In the genomic region with DNA sequence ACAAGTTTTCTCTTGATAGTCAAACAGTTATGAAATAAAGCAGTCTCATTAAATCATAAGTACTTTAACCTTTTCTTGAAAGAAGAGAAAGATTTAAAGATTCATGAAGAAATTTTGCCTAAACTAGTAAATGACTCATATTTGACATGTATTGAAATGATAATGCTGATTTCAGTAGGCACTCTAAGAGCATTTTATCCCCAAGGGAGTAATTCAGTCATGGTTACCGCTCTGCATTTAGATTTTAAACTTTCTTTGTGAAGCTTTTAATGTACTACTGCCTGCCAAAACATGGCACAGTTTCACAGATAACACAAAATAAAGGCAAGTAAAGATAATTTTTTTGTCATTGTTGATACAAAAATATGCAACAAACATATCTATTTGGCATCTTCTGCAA, we compare ENCODE assay signal across 35 cellular contexts. TPM values are rescaled to one million over a fixed set of nuclear protein-coding genes. Genes with fewer than 3 reads are reported as not detected.
"Had no signal": no experiment of that assay in that cellular context is flagged by ENCODE, and none has a peak within 500 bp of the region (broad histone marks: within the 10 kb centered on the region; RNA-seq: fewer than 3 reads in every experiment).

No MANE protein-coding gene starts in this region.

- H3K4me1 ChIP-seq: adrenal gland, breast epithelium, Peyer's patch, SJSA1 had no signal

- H3K36me3 ChIP-seq: adrenal gland, breast epithelium, Peyer's patch, SJSA1 had no signal

- H3K4me3 ChIP-seq: adrenal gland, body of pancreas, breast epithelium, Peyer's patch, SJSA1 had no signal

- FAIRE-seq: astrocyte, TTC549 had no signal

- H3K27me3 ChIP-seq: adrenal gland, body of pancreas, breast epithelium, Peyer's patch had no signal

- DNase-seq: activated CD4-positive, alpha-beta T cell treated with anti-CD3 and anti-CD28 coated beads, Interleukin-2, amount 10 ng/mL, durations not matched to agents 24 days and 14 days; activated CD4-positive, alpha-beta T cell treated with anti-CD3 and anti-CD28 coated beads, Interleukin-2, amount 50 U/mL, for 4 hours; activated CD8-positive, alpha-beta T cell treated with anti-CD3 and anti-CD28 coated beads for 36 hours; activated gamma-delta T cell; activated naive CD4-positive, alpha-beta T cell treated with Interleukin-2 at 50 U/mL for 16 hours; activated naive CD8-positive, alpha-beta T cell treated with anti-CD3 and anti-CD28 coated beads, Interleukin-2, amount 10 ng/mL, durations not matched to agents 7 days and 5 days; activated T-cell treated with anti-CD3 and anti-CD28 coated beads, Interleukin-2, amount 50 U/mL, for 1 hour; activated T-cell treated with anti-CD3 and anti-CD28 coated beads, Interleukin-2, amount 50 U/mL, for 72 hours; adrenal gland; body of pancreas; cerebellar nuclear complex; Kasumi-1; KG1; MM.1S; MV-4-11; NCI-H1092; NCI-H1436 treated with DMSO at 0.1 percent for 48 hours; NCI-H1694 treated with DMSO at 0.1 percent for 48 hours; NCI-H2029 treated with DMSO at 0.1 percent for 48 hours; NCI-H345; NCI-H524 treated with DMSO at 0.1 percent for 48 hours; NCI-H748 treated with DMSO at 0.1 percent for 48 hours; NK-92 treated with Interleukin-12 subunit alpha and Interleukin-12 subunit beta, amount 100 ng/mL, for 24 hours; PC-3; Peyer's patch; RPMI8226; SHP77 treated with DMSO at 0.1 percent for 48 hours had no signal

- H3K9me3 ChIP-seq: adrenal gland, body of pancreas, breast epithelium, Peyer's patch, SJSA1 had no signal

- ATAC-seq: activated CD8-positive, alpha-beta T cell treated with anti-CD3 and anti-CD28 coated beads for 36 hours; activated T-cell treated with anti-CD3 and anti-CD28 coated beads, Interleukin-2, amount 50 U/mL, for 72 hours; activated T-helper 17 cell treated with anti-CD3 and anti-CD28 coated beads, Interleukin-2, amount 50 U/mL, for 72 hours; body of pancreas; PC-3 had no signal

- H3K27ac ChIP-seq: adrenal gland, body of pancreas, breast epithelium, Peyer's patch, SJSA1 had no signal

RNA-seq across cellular contexts. Expression of a gene that starts 6.8 kb away (rescaled TPM):
- total RNA-seq: activated CD4-positive, alpha-beta T cell treated with anti-CD3 and anti-CD28 coated beads, Interleukin-2, amount 10 ng/mL, durations not matched to agents 24 days and 14 days; activated CD8-positive, alpha-beta memory T cell treated with anti-CD3 and anti-CD28 coated beads for 36 hours; activated CD8-positive, alpha-beta T cell treated with anti-CD3 and anti-CD28 coated beads for 36 hours; activated naive CD8-positive, alpha-beta T cell treated with anti-CD3 and anti-CD28 coated beads, Interleukin-2, amount 10 ng/mL, durations not matched to agents 7 days and 5 days; activated T-cell treated with anti-CD3 and anti-CD28 coated beads, Interleukin-2, amount 50 U/mL, for 72 hours; activated T-helper 17 cell treated with anti-CD3 and anti-CD28 coated beads, Interleukin-2, amount 50 U/mL, for 72 hours; breast epithelium; PC-3; Peyer's patch; SJSA1; T-helper 1 cell treated with Interleukin-12 subunit alpha and Interleukin-12 subunit beta and Interleukin-4 antibody, amounts not matched to agents 30 ng/mL and 1 ng/mL, for 36 hours; T-helper 2 cell treated with Interferon-gamma antibody and Interleukin-4, amounts not matched to agents 100 ng/mL and 5 ng/mL, for 36 hours had no signal
